ENCODE assay signal across 8 cellular contexts in genomic region chr5:132180134-132180745, GRCh38. TPM values are rescaled to one million over a fixed set of nuclear protein-coding genes. Genes with fewer than 3 reads are reported as not detected.
A peak's percentile ranks its signal among the peaks of the same experiment; 100 is the strongest.
DNase-seq lines count a peak whose midpoint lies in the region; ATAC-seq and TF ChIP-seq lines count a peak whose summit lies in the region.

No MANE protein-coding gene starts in this region.

- intact Hi-C loops in lower lobe of right lung (cut with DNase I), result no loop called here

- H3K27ac ChIP-seq in coronary artery (no peak overlapping the region), lower lobe of right lung (no peak overlapping the region)

- DNase-seq in COR-L47 (lab: John Stamatoyannopoulos, UW) (peak; percentile 28), H7 (peak; percentile 63), OCI-M1 (lab: John Stamatoyannopoulos, UW) (peak; percentile 90), coronary artery (ENCODE audit: low spot score) (no peak), lower lobe of right lung (no peak)

- ATAC-seq in lower lobe of right lung (peak; percentile 58 to 59), GM21528 (IDR thresholded peaks at IDR 0.05; ENCODE audit: low FRiP score, unreplicated experiment) (no peak), HG02970 (IDR thresholded peaks at IDR 0.05; ENCODE audit: low FRiP score, unreplicated experiment) (no peak), GM21381 (IDR thresholded peaks at IDR 0.05; ENCODE audit: unreplicated experiment) (no peak)

- TF ChIP-seq CTCF in coronary artery (IDR thresholded peaks at IDR 0.05) (peak; percentile 67), lower lobe of right lung (IDR thresholded peaks at IDR 0.05) (peak; percentile 59)

- no peaks in the 10 kb centered on the region for H3K36me3 ChIP-seq in H7 (replicated peaks; ENCODE audit: control insufficient read depth, insufficient read depth, low read length)
- H3K36me3 ChIP-seq in lower lobe of right lung, result no peaks in the 10 kb centered on the region

- H3K27me3 ChIP-seq in H7 (ENCODE audit: control insufficient read depth, insufficient read depth, low read length) (no peaks in the 10 kb centered on the region), lower lobe of right lung (ENCODE audit: low read depth) (no peaks in the 10 kb centered on the region)

- H3K4me1 ChIP-seq in lower lobe of right lung, result no peaks in the 10 kb centered on the region

- H3K4me3 ChIP-seq in H7 (ENCODE audit: insufficient read depth, low read depth, low read length) (no peak overlapping the region; the same call in 1 of the 2 replicates), coronary artery (no peak overlapping the region), lower lobe of right lung (no peak overlapping the region)

- H3K9me3 ChIP-seq in lower lobe of right lung, result no peaks in the 10 kb centered on the region

RNA-seq across cellular contexts. Expression of gene P4HA2, which starts 47.4 kb away (rescaled TPM):
- total RNA-seq in H7 (2014; rRNA removed; shearing (Covaris generic)), result 5.4 and 8.4 TPM in 2 replicates
- 75.7 TPM for total RNA-seq in lower lobe of right lung

Comparison
In these comparisons a context has a peak if more than half of its experiments do, and no peak if none do; other contexts are left out.
1. DNase-seq: peak in COR-L47 (single experiment), H7 (single experiment) and OCI-M1 (single experiment); none in coronary artery (single experiment) and lower lobe of right lung (single experiment).
2. ATAC-seq: peak in lower lobe of right lung (2 of 2); none in GM21528 (single experiment), HG02970 (single experiment) and GM21381 (single experiment).